In the genomic region with DNA sequence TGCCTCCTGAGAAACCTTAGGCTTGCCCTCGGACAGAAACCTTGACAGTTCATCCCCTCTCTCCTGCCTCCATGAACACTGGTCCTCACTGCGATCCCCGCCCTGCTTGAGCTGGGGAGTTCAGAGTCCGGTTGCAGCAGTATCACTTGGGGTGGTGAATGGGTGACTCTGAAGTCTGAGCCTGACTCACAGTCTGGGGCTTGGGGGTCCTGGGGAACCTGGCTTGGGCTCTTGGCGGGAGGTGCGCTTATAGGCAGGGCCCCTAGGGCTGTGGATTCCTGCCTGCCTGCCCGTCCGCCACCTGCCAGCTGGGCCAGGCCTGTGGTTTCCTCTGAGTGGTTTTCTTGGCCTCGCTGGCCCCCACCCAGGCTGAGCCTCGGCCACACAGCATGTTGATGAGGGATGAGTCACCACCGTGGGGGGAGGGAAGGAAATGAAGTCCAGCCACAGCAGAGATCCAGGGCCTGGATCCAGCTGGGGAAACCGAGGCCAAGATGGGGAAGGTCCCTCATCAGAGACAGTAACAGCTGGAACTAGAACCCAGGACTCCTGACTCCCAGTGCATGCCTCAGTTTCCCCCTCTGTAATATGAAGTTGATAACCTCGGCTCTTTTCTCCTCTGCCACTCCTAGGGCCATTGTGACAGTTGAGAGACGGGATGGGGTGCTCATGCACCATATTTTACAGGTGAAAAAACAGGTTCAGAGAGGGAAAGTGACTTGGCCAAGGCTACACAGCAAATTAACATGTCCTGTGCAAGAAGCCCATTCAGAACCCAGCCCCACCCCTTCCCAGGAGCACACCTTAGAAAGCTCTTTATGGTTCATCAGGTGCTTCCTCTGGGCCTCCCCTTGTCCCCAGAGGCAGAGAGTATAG, we compare ENCODE assay signal across 8 cellular contexts. TPM values are rescaled to one million over a fixed set of nuclear protein-coding genes. Genes with fewer than 3 reads are reported as not detected.
DNase-seq lines count a peak whose midpoint lies in the region; ATAC-seq and TF ChIP-seq lines count a peak whose summit lies in the region.

No MANE protein-coding gene starts in this region.

- BruUV-seq in mammary epithelial cell (replicated peaks; lab: Mats Ljungman, UMichigan): no TSS peak

- H3K4me3 ChIP-seq in mammary epithelial cell (replicated peaks in 1 of 3; ENCODE audit: insufficient read depth in 1 of 3, low read depth in 2 of 3, low read length in 3 of 3) (no peak overlapping the region), thyroid gland (replicated peaks in 1 of 3) (no peak overlapping the region)

- H3K79me2 ChIP-seq in mammary epithelial cell (ENCODE audit: insufficient read depth, low read length): no peaks in the 10 kb centered on the region

- peak; percentile 42 for ATAC-seq in HG03039 (IDR thresholded peaks at IDR 0.05; ENCODE audit: unreplicated experiment)
- ATAC-seq in left lobe of liver: peak; percentile 35

- peaks cover 20% of the 10 kb centered on the region for H3K4me1 ChIP-seq in mammary epithelial cell (ENCODE audit: insufficient read depth, low read length)
- peaks cover 0 to 32% of the 10 kb centered on the region in 2 donors for H3K4me1 ChIP-seq in thyroid gland

- H3K27ac ChIP-seq in mammary epithelial cell (ENCODE audit: insufficient read depth, low read depth, low read length): no peak overlapping the region
- no peak overlapping the region for H3K27ac ChIP-seq in thyroid gland

- CTCF ChIA-PET in mammary epithelial cell (lab: Charles Lee; ENCODE audit: low non-redundant PET): interaction anchor here (1.1 kb wide), 1 partner anchor 10 kb away, joined by 8 read pairs; no protein-coding TSS in a partner anchor

- H3K36me3 ChIP-seq in mammary epithelial cell (ENCODE audit: insufficient read depth, low read length) (no peaks in the 10 kb centered on the region), thyroid gland (no peaks in the 10 kb centered on the region)

- no peak for TF ChIP-seq POLR2A in thyroid gland (IDR thresholded peaks at IDR 0.05)

- WGBS in mammary epithelial cell (ENCODE audit: low coverage, missing lambda C conversion rate): 38% methylated on average over 6 of the region's 14 CpGs
- WGBS in thyroid gland, 2 donors: 55 to 69% methylated on average over 6 to 11 of the region's 14 CpGs

- dilution Hi-C loops in mammary epithelial cell (cut with HindIII; ENCODE audit: low sequenced_read_pairs): no loop called here

- TF ChIP-seq CTCF in mammary epithelial cell (conservative IDR thresholded peaks at IDR 0.05 in 1 of 2, IDR thresholded peaks at IDR 0.05 in 1 of 2; ENCODE audit: extremely low read depth in 1 of 2, insufficient read depth in 1 of 2, low read depth in 1 of 2, low read length in 2 of 2) (no peak), thyroid gland (IDR thresholded peaks at IDR 0.05) (no peak)

- no peaks in the 10 kb centered on the region for H4K20me1 ChIP-seq in mammary epithelial cell (ENCODE audit: insufficient read depth, low read length)

- DNase-seq in stimulated activated CD4-positive, alpha-beta T cell treated with anti-CD3 and anti-CD28 coated beads, Interleukin-15, amount 100 ng/mL, for 24 hours: peak; percentile 27
- no peak for DNase-seq in stimulated activated CD4-positive, alpha-beta T cell treated with anti-CD3 and anti-CD28 coated beads, Interleukin-12 subunit alpha, Interleukin-12 subunit beta, amount 100 ng/mL, for 4 hours
- peak; percentile 85 for DNase-seq in mammary epithelial cell
- DNase-seq in left lobe of liver (ENCODE audit: low spot score): no peak
- peak; percentile 46 to 55 for DNase-seq in thyroid gland
- no peak for DNase-seq in ecto neural progenitor cell (ENCODE audit: low spot score)

- no peak overlapping the region for H2AFZ ChIP-seq in mammary epithelial cell (ENCODE audit: low read depth, low read length)

- no peak overlapping the region for H3K9ac ChIP-seq in mammary epithelial cell (ENCODE audit: insufficient read depth, low read length)

- H3K9me3 ChIP-seq in mammary epithelial cell (replicated peaks; ENCODE audit: insufficient read depth, low read length): no peaks in the 10 kb centered on the region
- no peaks in the 10 kb centered on the region for H3K9me3 ChIP-seq in thyroid gland

- intact Hi-C loops in mammary epithelial cell (cut with micrococcal nuclease) (no loop called here), thyroid gland (cut with DNase I) (loop anchor here (10.0 kb wide), 2 partner anchors 91 to 201 kb away; a partner anchor contains a TSS)

- H3K4me2 ChIP-seq in mammary epithelial cell (ENCODE audit: insufficient read depth, low read depth, low read length): no peak overlapping the region

- in situ Hi-C loops in mammary epithelial cell (cut with MboI; ENCODE audit: low sequenced_read_pairs in 2 of 2): loop anchor here in 1 of 2 donors (25.0 kb wide), 1 partner anchor 826 kb away; a partner anchor contains a TSS

- H3K27me3 ChIP-seq in mammary epithelial cell (ENCODE audit: insufficient read depth, low read length) (no peaks in the 10 kb centered on the region), thyroid gland (no peaks in the 10 kb centered on the region)

TF ChIP-seq in PFSK-1, 5 proteins besides CTCF, POLR2A, EP300 and RAD21:
- TF ChIP-seq, protein P1, sequence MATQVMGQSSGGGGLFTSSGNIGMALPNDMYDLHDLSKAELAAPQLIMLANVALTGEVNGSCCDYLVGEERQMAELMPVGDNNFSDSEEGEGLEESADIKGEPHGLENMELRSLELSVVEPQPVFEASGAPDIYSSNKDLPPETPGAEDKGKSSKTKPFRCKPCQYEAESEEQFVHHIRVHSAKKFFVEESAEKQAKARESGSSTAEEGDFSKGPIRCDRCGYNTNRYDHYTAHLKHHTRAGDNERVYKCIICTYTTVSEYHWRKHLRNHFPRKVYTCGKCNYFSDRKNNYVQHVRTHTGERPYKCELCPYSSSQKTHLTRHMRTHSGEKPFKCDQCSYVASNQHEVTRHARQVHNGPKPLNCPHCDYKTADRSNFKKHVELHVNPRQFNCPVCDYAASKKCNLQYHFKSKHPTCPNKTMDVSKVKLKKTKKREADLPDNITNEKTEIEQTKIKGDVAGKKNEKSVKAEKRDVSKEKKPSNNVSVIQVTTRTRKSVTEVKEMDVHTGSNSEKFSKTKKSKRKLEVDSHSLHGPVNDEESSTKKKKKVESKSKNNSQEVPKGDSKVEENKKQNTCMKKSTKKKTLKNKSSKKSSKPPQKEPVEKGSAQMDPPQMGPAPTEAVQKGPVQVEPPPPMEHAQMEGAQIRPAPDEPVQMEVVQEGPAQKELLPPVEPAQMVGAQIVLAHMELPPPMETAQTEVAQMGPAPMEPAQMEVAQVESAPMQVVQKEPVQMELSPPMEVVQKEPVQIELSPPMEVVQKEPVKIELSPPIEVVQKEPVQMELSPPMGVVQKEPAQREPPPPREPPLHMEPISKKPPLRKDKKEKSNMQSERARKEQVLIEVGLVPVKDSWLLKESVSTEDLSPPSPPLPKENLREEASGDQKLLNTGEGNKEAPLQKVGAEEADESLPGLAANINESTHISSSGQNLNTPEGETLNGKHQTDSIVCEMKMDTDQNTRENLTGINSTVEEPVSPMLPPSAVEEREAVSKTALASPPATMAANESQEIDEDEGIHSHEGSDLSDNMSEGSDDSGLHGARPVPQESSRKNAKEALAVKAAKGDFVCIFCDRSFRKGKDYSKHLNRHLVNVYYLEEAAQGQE (IDR thresholded peaks at IDR 0.05; ENCODE audit: insufficient read depth in 1 of 2, low read depth in 2 of 2, low read length in 2 of 2): 0 out of 4 replicates have a peak, but pooled peaks of 1 of the 2 experiments have one; percentile 33
- TF ChIP-seq TAF1 (IDR thresholded peaks at IDR 0.05; ENCODE audit: borderline replicate concordance, insufficient read depth, low read length) (peak; percentile 47; the same call in 1 of the 2 replicates), POLR2AphosphoS5 (IDR thresholded peaks at IDR 0.05; ENCODE audit: low read depth, low read length) (no peak), FOXP2 (optimal IDR thresholded peaks at IDR 0.05; ENCODE audit: borderline replicate concordance, extremely low read depth, extremely low read length, insufficient read depth) (peak; percentile 96), SIN3A (IDR thresholded peaks at IDR 0.05; ENCODE audit: borderline replicate concordance, insufficient read depth, low read length) (peak; percentile 75; the same call in 1 of the 2 replicates)

RNA-seq across cellular contexts. Expression of a gene that starts 9.2 kb away (rescaled TPM):
- polyA plus RNA-seq in PFSK-1 (2012; ENCODE audit: insufficient read length, low read depth): 8.9 TPM
- total RNA-seq in mammary epithelial cell: under 1 TPM in 1 of 2 donors, not detected in 1; 0.17 TPM
- not detected for polyA plus RNA-seq in mammary epithelial cell
- not detected for polyA minus RNA-seq in mammary epithelial cell
- total RNA-seq in left lobe of liver: not detected
- 1 to 10 TPM in 1 of 4 donors, under 1 TPM in 1, not detected in 2; 0.44 to 1.0 TPM for total RNA-seq in thyroid gland

RNA-seq across cellular contexts. Expression of a gene that starts 17.1 kb away (rescaled TPM):
- polyA plus RNA-seq in PFSK-1 (2012; ENCODE audit: insufficient read length, low read depth): 6.5 TPM
- under 1 TPM; under 0.01 to 0.24 TPM for total RNA-seq in mammary epithelial cell
- polyA plus RNA-seq in mammary epithelial cell: 0.06 TPM
- polyA minus RNA-seq in mammary epithelial cell: not detected
- not detected for total RNA-seq in left lobe of liver
- under 1 TPM in 2 of 4 donors, not detected in 2; 0.22 to 0.83 TPM for total RNA-seq in thyroid gland

RNA-seq across cellular contexts. Expression of a gene that starts 34.1 kb away (rescaled TPM):
- polyA plus RNA-seq in PFSK-1 (2012; ENCODE audit: insufficient read length, low read depth): 0.51 TPM
- total RNA-seq in mammary epithelial cell (under 1 TPM in 1 of 2 donors, not detected in 1; 0.67 TPM), left lobe of liver (0.38 TPM), thyroid gland (1 to 10 TPM; 5.4 to 9.1 (median 7.0) TPM)
- not detected for polyA plus RNA-seq in mammary epithelial cell
- not detected for polyA minus RNA-seq in mammary epithelial cell

RNA-seq across cellular contexts. Expression of a gene that starts 34.2 kb away (rescaled TPM):
- polyA plus RNA-seq in PFSK-1 (2012; ENCODE audit: insufficient read length, low read depth): not detected
- total RNA-seq in mammary epithelial cell: under 1 TPM; 0.17 to 0.21 TPM
- 0.02 TPM for polyA plus RNA-seq in mammary epithelial cell
- not detected for polyA minus RNA-seq in mammary epithelial cell
- not detected for total RNA-seq in left lobe of liver
- 1 to 10 TPM in 3 of 4 donors, under 1 TPM in 1; 0.40 to 1.5 (median 1.2) TPM for total RNA-seq in thyroid gland

Comparison
In these comparisons a context has a peak if more than half of its experiments do, and no peak if none do; other contexts are left out.
1. DNase-seq: peak in stimulated activated CD4-positive, alpha-beta T cell treated with anti-CD3 and anti-CD28 coated beads, Interleukin-15, amount 100 ng/mL, for 24 hours (single experiment), mammary epithelial cell (single experiment) and thyroid gland (2 of 2); none in stimulated activated CD4-positive, alpha-beta T cell treated with anti-CD3 and anti-CD28 coated beads, Interleukin-12 subunit alpha, Interleukin-12 subunit beta, amount 100 ng/mL, for 4 hours (single experiment), left lobe of liver (single experiment) and ecto neural progenitor cell (single experiment).